9 cellular contexts compared by ENCODE assay signal in genomic region chr12:102406033-102406584, GRCh38.
DNase-seq lines count a peak whose midpoint lies in the region; ATAC-seq, FAIRE-seq and TF ChIP-seq lines count a peak whose summit lies in the region.
"Had no signal": no experiment of that assay in that cellular context is flagged by ENCODE, and none has a peak within 500 bp of the region (broad histone marks: within the 10 kb centered on the region; RNA-seq: fewer than 3 reads in every experiment).

No MANE protein-coding gene starts in this region.

- H4K20me1 ChIP-seq in H9 (ENCODE audit: control insufficient read depth, insufficient read depth, insufficient read length): no peaks in the 10 kb centered on the region

- no peak for ATAC-seq in HG03095 (IDR thresholded peaks at IDR 0.05; ENCODE audit: unreplicated experiment)

- DNase-seq in A673 (ENCODE audit: low spot score): peak; percentile 81
- no peak for DNase-seq in H9
- DNase-seq in NCI-H524 (lab: John Stamatoyannopoulos, UW): peak; percentile 83 to 95
- peak; percentile 10 for DNase-seq in frontal cortex (ENCODE audit: low spot score in 2 of 2)
- no peak for DNase-seq in HCEC 1CT
- no peak for DNase-seq in H7
- no peak for DNase-seq in HK-2 (ENCODE audit: unreplicated experiment)

- POLR2A ChIA-PET in A673 (lab: Charles Lee; ENCODE audit: low non-redundant PET): interaction anchor here (0.6 kb wide), 1 partner anchor 9 kb away, joined by 3 read pairs; no protein-coding TSS in a partner anchor

- H3T11ph ChIP-seq in H9 (ENCODE audit: low read length): no peak overlapping the region

- no peak overlapping the region for H2AK5ac ChIP-seq in H9 (ENCODE audit: insufficient read length, low read length)

- H3K14ac ChIP-seq in H9 (ENCODE audit: insufficient read depth, low read length): no peak overlapping the region

- H3K27me3 ChIP-seq in A673 (replicated peaks; ENCODE audit: insufficient read depth, low read depth, low read length, poor library complexity): no peaks in the 10 kb centered on the region
- no peaks in the 10 kb centered on the region for H3K27me3 ChIP-seq in H9 (ENCODE audit: insufficient read depth, low read length)
- H3K27me3 ChIP-seq in H7 (ENCODE audit: control insufficient read depth, insufficient read depth, low read length): no peaks in the 10 kb centered on the region
- H3K27me3 ChIP-seq: cardiac muscle cell had no signal

- H3K9me3 Mint-ChIP-seq in H9: no peaks in the 10 kb centered on the region

- H3K23ac ChIP-seq in H9 (ENCODE audit: insufficient read length, low read depth, low read length): peak overlapping the region; percentile 62

- H2BK5ac ChIP-seq in H9 (ENCODE audit: insufficient read length, low read length): no peak overlapping the region

- no peaks in the 10 kb centered on the region for H3K9me3 ChIP-seq in A673 (ENCODE audit: low read depth, low read length, poor library complexity, severe bottlenecking)
- no peaks in the 10 kb centered on the region for H3K9me3 ChIP-seq in H9 (ENCODE audit: control insufficient read depth, low read depth, low read length)

- H3K9ac ChIP-seq in H9 (ENCODE audit: extremely low read depth, insufficient read length, low read length): no peak overlapping the region

- no peak overlapping the region for H2BK12ac ChIP-seq in H9 (ENCODE audit: insufficient read length, low read depth, low read length)

- H3K4me2 ChIP-seq in H9 (ENCODE audit: insufficient read depth, insufficient read length, low read length): no peak overlapping the region

- no peak overlapping the region for H3K4ac ChIP-seq in H9 (ENCODE audit: low read depth, low read length)

- H3K27ac Mint-ChIP-seq in H9: peak overlapping the region in 1 of 3 experiments; percentile 47; a peak in 1 of 7 replicates

- no peak overlapping the region for H3K4me3 Mint-ChIP-seq in H9

- no peak for TF ChIP-seq CTCF in A673 (conservative IDR thresholded peaks at IDR 0.05; ENCODE audit: low read depth, low read length)
- TF ChIP-seq CTCF in H9 (conservative IDR thresholded peaks at IDR 0.05): no peak

- peaks cover 0 to 7% of the 10 kb centered on the region in 2 experiments; a peak in 2 of 4 replicates for H3K4me1 Mint-ChIP-seq in H9

- H3K27ac ChIP-seq in A673 (ENCODE audit: low read depth, low read length, poor library complexity, severe bottlenecking) (no peak overlapping the region), H9 (ENCODE audit: insufficient read length, low read depth, low read length) (no peak overlapping the region)
- H3K27ac ChIP-seq: cardiac muscle cell had no signal

- no peak overlapping the region for H4K8ac ChIP-seq in H9 (replicated peaks; ENCODE audit: insufficient read length, low read depth, low read length)

- no peaks in the 10 kb centered on the region for H3K79me2 ChIP-seq in H9 (ENCODE audit: insufficient read depth, low read length)

- H3K23me2 ChIP-seq in H9 (ENCODE audit: insufficient read length, low read depth, low read length, poor library complexity, severe bottlenecking): no peaks in the 10 kb centered on the region

- H4K91ac ChIP-seq in H9 (ENCODE audit: insufficient read length, low read depth, low read length): no peak overlapping the region

- H3K18ac ChIP-seq in H9 (ENCODE audit: insufficient read length, low read depth, low read length): no peak overlapping the region

- H3K79me1 ChIP-seq in H9 (ENCODE audit: insufficient read depth, low read depth, low read length, poor library complexity, severe bottlenecking): no peaks in the 10 kb centered on the region

- H2BK15ac ChIP-seq in H9 (ENCODE audit: low read depth, low read length): no peak overlapping the region

- intact Hi-C loops in A673 (cut with micrococcal nuclease; ENCODE audit: unreplicated experiment): no loop called here

- no CpG with 5 or more reads among the region's 7 CpGs for WGBS in H9 (ENCODE audit: extremely low coverage, insufficient read length, low lambda C conversion rate)

- no peak overlapping the region for H2AFZ ChIP-seq in H9 (ENCODE audit: low read length)

- H3K36me3 ChIP-seq in A673 (ENCODE audit: insufficient read depth, low read length, poor library complexity, severe bottlenecking) (no peaks in the 10 kb centered on the region), H7 (replicated peaks; ENCODE audit: control insufficient read depth, insufficient read depth, low read length) (no peaks in the 10 kb centered on the region)
- H3K36me3 ChIP-seq: cardiac muscle cell had no signal

- no peak overlapping the region for H4K5ac ChIP-seq in H9 (ENCODE audit: insufficient read length, low read depth, low read length)

- H3K27me3 Mint-ChIP-seq in H9 (ENCODE audit: low read depth): no peaks in the 10 kb centered on the region; the same call in 1 of the 2 replicates

- H3K4me1 ChIP-seq in A673 (ENCODE audit: insufficient read depth, low read length, poor library complexity, severe bottlenecking): peaks cover 11% of the 10 kb centered on the region
- H3K4me1 ChIP-seq in H9 (ENCODE audit: insufficient read depth, low read length): no peaks in the 10 kb centered on the region

- CTCF ChIA-PET in A673 (lab: Charles Lee): no interaction called here

- no peak overlapping the region for H2BK20ac ChIP-seq in H9 (ENCODE audit: low read depth, low read length, poor library complexity, severe bottlenecking)

- FAIRE-seq in frontal cortex (lab: Jason Lieb, UNC): no peak

- H3K4me3 ChIP-seq in A673 (ENCODE audit: low read depth, low read length, poor library complexity, severe bottlenecking) (no peak overlapping the region), H7 (ENCODE audit: insufficient read depth, low read depth, low read length) (no peak overlapping the region)
- H3K4me3 ChIP-seq: cardiac muscle cell had no signal

- H3K36me3 Mint-ChIP-seq in H9 (ENCODE audit: insufficient read depth in 1 of 3, low read depth in 3 of 3): no peaks in the 10 kb centered on the region; a peak in 1 of 7 replicates

- no peak overlapping the region for H2BK120ac ChIP-seq in H9 (ENCODE audit: low read depth, low read length, poor library complexity, severe bottlenecking)

- no TSS peak for BruUV-seq in A673 (replicated peaks; lab: Mats Ljungman, UMichigan)

- H3K56ac ChIP-seq in H9 (ENCODE audit: insufficient read length, low read depth, low read length): no peak overlapping the region

Comparison
In these comparisons a context has a peak if more than half of its experiments do, and no peak if none do; other contexts are left out.
1. DNase-seq: peak in A673 (single experiment), NCI-H524 (2 of 2) and frontal cortex (2 of 2); none in H9 (single experiment), HCEC 1CT (single experiment), H7 (single experiment) and HK-2 (single experiment).